16 cellular contexts compared by ENCODE assay signal in the genomic region with DNA sequence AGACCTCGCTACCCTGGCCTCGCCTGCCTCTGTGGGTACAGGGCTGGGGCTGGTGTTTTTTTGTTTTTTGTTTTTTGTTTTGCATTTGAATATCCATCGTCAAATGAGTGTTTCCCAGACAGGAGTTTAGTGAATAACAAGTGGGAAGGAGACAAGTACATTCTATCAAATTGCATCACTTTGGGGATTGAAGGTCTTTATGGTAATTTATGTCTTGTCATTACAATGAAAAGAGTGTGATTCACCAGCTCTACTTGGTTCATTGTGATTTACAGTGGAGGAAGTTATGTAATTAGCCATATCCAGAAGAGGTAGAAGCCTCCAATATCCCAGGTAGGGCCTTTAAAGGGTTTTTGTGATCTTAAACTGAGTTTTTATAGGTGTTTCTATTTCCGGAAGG.
"Had no signal": no experiment of that assay in that cellular context is flagged by ENCODE, and none has a peak within 500 bp of the region (broad histone marks: within the 10 kb centered on the region; RNA-seq: fewer than 3 reads in every experiment).

No MANE protein-coding gene starts in this region.

- H3K9me3 ChIP-seq: testis had no signal

- H3K4me1 ChIP-seq: testis had no signal

- DNase-seq: activated CD4-positive, alpha-beta T cell treated with anti-CD3 and anti-CD28 coated beads, Interleukin-2, amount 50 U/mL, for 48 hours; activated CD4-positive, CD25-positive, alpha-beta regulatory T cell treated with anti-CD3 and anti-CD28 coated beads, Interleukin-2, amount 50 U/mL, for 72 hours; activated effector memory CD4-positive, alpha-beta T cell treated with anti-CD3 and anti-CD28 coated beads, Interleukin-2, amount 50 U/mL, for 16 hours; activated T-cell treated with anti-CD3 and anti-CD28 coated beads, Interleukin-2, amount 50 U/mL, for 4 hours; amygdala; cerebellar nuclear complex; erythroblast; occipital lobe; stimulated activated CD4-positive, alpha-beta T cell treated with anti-CD3 and anti-CD28 coated beads, Interleukin-15, amount 100 ng/mL, for 24 hours; stimulated activated CD4-positive, alpha-beta T cell treated with anti-CD3 and anti-CD28 coated beads, Interleukin-4, amount 100 ng/mL, for 24 hours; stimulated activated naive CD8-positive, alpha-beta T cell treated with anti-CD3 and anti-CD28 coated beads, Interleukin-15, amount 100 ng/mL, for 72 hours; T-helper 2 cell; testis had no signal

- H3K27ac ChIP-seq: testis had no signal

- H3K4me3 ChIP-seq: testis had no signal

- ATAC-seq: activated naive CD4-positive, alpha-beta T cell treated with anti-CD3 and anti-CD28 coated beads, Interleukin-2, amount 50 U/mL, for 72 hours; activated T-cell treated with anti-CD3 and anti-CD28 coated beads, Interleukin-2, amount 50 U/mL, for 4 hours; left lobe of liver; natural killer cell treated with Interleukin-12 subunit alpha and Interleukin-12 subunit beta and Interleukin-15 and Interleukin-18, amount 100 ng/mL, for 72 hours; stimulated activated naive CD8-positive, alpha-beta T cell treated with anti-CD3 and anti-CD28 coated beads, Interleukin-15, amount 100 ng/mL, for 72 hours had no signal

- H3K27me3 ChIP-seq: testis had no signal
